13 cellular contexts compared by ENCODE assay signal in the genomic region with DNA sequence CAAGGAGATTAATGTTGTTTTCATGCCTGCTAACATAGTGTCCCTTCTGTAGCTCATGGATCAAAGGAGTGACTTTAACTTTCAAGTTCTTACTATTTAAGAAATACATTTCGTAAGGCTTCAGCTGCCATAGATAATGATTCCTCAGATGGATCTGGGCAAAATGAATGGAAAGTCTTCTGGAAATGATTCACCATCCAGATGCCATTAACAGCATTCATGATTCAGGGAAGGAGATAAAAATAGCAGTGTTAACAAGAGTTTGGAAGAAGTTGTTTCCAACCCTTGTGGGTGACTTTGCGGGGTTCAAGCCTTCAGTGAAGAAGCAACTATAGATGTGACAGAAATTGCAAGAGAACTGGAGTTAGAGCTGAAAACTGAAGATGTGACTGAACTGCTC. TPM values are rescaled to one million over a fixed set of nuclear protein-coding genes. Genes with fewer than 3 reads are reported as not detected.
DNase-seq lines count a peak whose midpoint lies in the region; ATAC-seq and TF ChIP-seq lines count a peak whose summit lies in the region.
"Had no signal": no experiment of that assay in that cellular context is flagged by ENCODE, and none has a peak within 500 bp of the region (broad histone marks: within the 10 kb centered on the region; RNA-seq: fewer than 3 reads in every experiment).

No MANE protein-coding gene starts in this region.

- H3K9ac ChIP-seq in fibroblast of lung (ENCODE audit: insufficient read depth, low read length) (no peak overlapping the region), skeletal muscle tissue (ENCODE audit: low read depth in 1 of 3, low read length in 3 of 3) (no peak overlapping the region)

- no peaks in the 10 kb centered on the region for H4K20me1 ChIP-seq in fibroblast of lung (ENCODE audit: control insufficient read depth, extremely low read depth, insufficient read depth, low read length)

- H3K36me3 ChIP-seq in fibroblast of lung (ENCODE audit: control insufficient read depth, insufficient read depth, low read length) (no peaks in the 10 kb centered on the region), skeletal muscle tissue (ENCODE audit: control insufficient read depth in 3 of 3, insufficient read depth in 3 of 3, low read length in 3 of 3) (peaks cover 0 to 5% (median 2%) of the 10 kb centered on the region in 3 donors)

- no peaks in the 10 kb centered on the region for H3K27me3 Mint-ChIP-seq in activated naive CD4-positive, alpha-beta T cell treated with anti-CD3 and anti-CD28 coated beads, Interleukin-2, amount 50 U/mL, for 24 hours

- no peak for DNase-seq in activated naive CD4-positive, alpha-beta T cell (lab: John Stamatoyannopoulos, UW)
- DNase-seq in NCI-H226 (peak; percentile 40), fibroblast of lung (ENCODE audit: low read depth in 2 of 2) (peak; percentile 19 to 83), activated gamma-delta T cell (lab: John Stamatoyannopoulos, UW) (no peak), GM20000 (ENCODE audit: low spot score) (no peak)
- DNase-seq: activated CD4-positive, alpha-beta T cell treated with anti-CD3 and anti-CD28 coated beads for 4 hours; body of pancreas; NCI-H446; SHP77 had no signal

- H3K4me2 ChIP-seq in fibroblast of lung (ENCODE audit: extremely low read depth, insufficient read depth, low read length) = peak overlapping the region; percentile 73

- H3K4me1 ChIP-seq in fibroblast of lung (ENCODE audit: control insufficient read depth, extremely low read depth, insufficient read depth, low read length) (peaks cover 13% of the 10 kb centered on the region), skeletal muscle tissue (ENCODE audit: control insufficient read depth in 3 of 3, insufficient read depth in 3 of 3, low read length in 3 of 3) (peaks cover 0 to 3% (median 0%) of the 10 kb centered on the region in 3 donors)
- H3K4me1 ChIP-seq: body of pancreas, gastroesophageal sphincter had no signal

- peak overlapping the region; percentile 31 for H2AFZ ChIP-seq in fibroblast of lung (ENCODE audit: low read length)

- H3K9me3 ChIP-seq in fibroblast of lung (ENCODE audit: control insufficient read depth, insufficient read depth, low read depth, low read length) (no peaks in the 10 kb centered on the region), skeletal muscle tissue (ENCODE audit: control insufficient read depth in 3 of 3, low read length in 3 of 3) (no peaks in the 10 kb centered on the region)
- H3K9me3 ChIP-seq: body of pancreas, gastroesophageal sphincter had no signal

- peak overlapping the region; percentile 47 for H3K27ac ChIP-seq in fibroblast of lung (ENCODE audit: insufficient read depth, low read length)
- H3K27ac ChIP-seq in skeletal muscle tissue (ENCODE audit: low read depth, low read length) = peak overlapping the region; percentile 55
- H3K27ac ChIP-seq: body of pancreas, gastroesophageal sphincter had no signal

- H3K79me2 ChIP-seq in fibroblast of lung (ENCODE audit: control insufficient read depth, insufficient read depth, low read length) = peaks cover 3% of the 10 kb centered on the region

- no peaks in the 10 kb centered on the region for H3K27me3 ChIP-seq in fibroblast of lung (ENCODE audit: control insufficient read depth, insufficient read depth, low read length)
- H3K27me3 ChIP-seq in skeletal muscle tissue (ENCODE audit: control insufficient read depth in 3 of 3, insufficient read depth in 3 of 3, low read length in 3 of 3) = no peaks in the 10 kb centered on the region
- H3K27me3 ChIP-seq: body of pancreas, gastroesophageal sphincter had no signal

- H3K4me1 Mint-ChIP-seq in activated naive CD4-positive, alpha-beta T cell treated with anti-CD3 and anti-CD28 coated beads, Interleukin-2, amount 50 U/mL, for 24 hours = peaks cover 56% of the 10 kb centered on the region

- H3K9me3 Mint-ChIP-seq in activated naive CD4-positive, alpha-beta T cell treated with anti-CD3 and anti-CD28 coated beads, Interleukin-2, amount 50 U/mL, for 24 hours = no peaks in the 10 kb centered on the region

- ATAC-seq in GM19395 (IDR thresholded peaks at IDR 0.05; ENCODE audit: unreplicated experiment) = no peak
- ATAC-seq: body of pancreas, gastroesophageal sphincter had no signal

- H3K4me3 Mint-ChIP-seq in activated naive CD4-positive, alpha-beta T cell treated with anti-CD3 and anti-CD28 coated beads, Interleukin-2, amount 50 U/mL, for 24 hours = peak overlapping the region; percentile 60

- TF ChIP-seq CTCF in fibroblast of lung (conservative IDR thresholded peaks at IDR 0.05 in 1 of 2, IDR thresholded peaks at IDR 0.05 in 1 of 2; ENCODE audit: low read depth in 1 of 2, low read length in 2 of 2) (no peak), GM20000 (IDR thresholded peaks at IDR 0.05; ENCODE audit: extremely low read depth, missing control alignments) (no peak)

- H3K36me3 Mint-ChIP-seq in activated naive CD4-positive, alpha-beta T cell treated with anti-CD3 and anti-CD28 coated beads, Interleukin-2, amount 50 U/mL, for 24 hours = peaks cover 22% of the 10 kb centered on the region

- H3K27ac Mint-ChIP-seq in activated naive CD4-positive, alpha-beta T cell treated with anti-CD3 and anti-CD28 coated beads, Interleukin-2, amount 50 U/mL, for 24 hours = no peak overlapping the region

- H3K4me3 ChIP-seq in fibroblast of lung (replicated peaks in 1 of 4; ENCODE audit: control extremely low read depth in 1 of 4, insufficient read depth in 1 of 4, low read depth in 3 of 4, low read length in 4 of 4) = no peak overlapping the region
- no peak overlapping the region for H3K4me3 ChIP-seq in skeletal muscle tissue (ENCODE audit: low read length in 3 of 3)
- H3K4me3 ChIP-seq: body of pancreas, gastroesophageal sphincter had no signal

RNA-seq across cellular contexts. Expression of a gene that starts 17.0 kb away (rescaled TPM):
- 15.2 and 24.3 TPM in 2 replicates for total RNA-seq in fibroblast of lung
- 23.8 and 28.0 TPM in 2 replicates for polyA plus RNA-seq in fibroblast of lung
- 18.1 and 18.8 TPM in 2 replicates for polyA plus RNA-seq in fibroblast of lung (2012)
- 5.7 and 6.0 TPM in 2 replicates for polyA minus RNA-seq in fibroblast of lung (ENCODE audit: low replicate concordance)
- 9.9 TPM for total RNA-seq in skeletal muscle tissue

Comparison
In these comparisons a context has a peak if more than half of its experiments do, and no peak if none do; other contexts are left out.
1. DNase-seq: peak in NCI-H226 (single experiment) and fibroblast of lung (2 of 2); none in activated naive CD4-positive, alpha-beta T cell (0 of 4), activated gamma-delta T cell (single experiment) and GM20000 (single experiment).